In genomic region chr16:49024896-49025295, GRCh38 we compare ENCODE assay signal across 28 cellular contexts.
"Had no signal": no experiment of that assay in that cellular context is flagged by ENCODE, and none has a peak within 500 bp of the region (broad histone marks: within the 10 kb centered on the region; RNA-seq: fewer than 3 reads in every experiment).

No MANE protein-coding gene starts in this region.

- H3K27ac ChIP-seq: VCaP had no signal

- DNase-seq: activated B cell treated with CpG ODN at 0.5 μM for 24 hours; activated CD4-positive, alpha-beta memory T cell treated with anti-CD3 and anti-CD28 coated beads, Interleukin-2, amount 10 ng/mL, durations not matched to agents 7 days and 5 days; activated CD4-positive, alpha-beta T cell treated with anti-CD3 and anti-CD28 coated beads for 1 hour; activated CD4-positive, alpha-beta T cell treated with anti-CD3 and anti-CD28 coated beads for 48 hours; activated CD8-positive, alpha-beta memory T cell treated with anti-CD3 and anti-CD28 coated beads for 24 hours; activated CD8-positive, alpha-beta memory T cell treated with anti-CD3 and anti-CD28 coated beads, Interleukin-2, amount 10 ng/mL, durations not matched to agents 7 days and 5 days; activated CD8-positive, alpha-beta memory T cell treated with anti-CD3 and anti-CD28 coated beads, Interleukin-2, amount 50 U/mL, for 48 hours; activated effector memory CD4-positive, alpha-beta T cell treated with Interleukin-2 at 50 U/mL for 16 hours; activated naive CD4-positive, alpha-beta T cell treated with anti-CD3 and anti-CD28 coated beads, Interleukin-2, amount 10 ng/mL, durations not matched to agents 7 days and 5 days; activated naive CD8-positive, alpha-beta T cell treated with anti-CD3 and anti-CD28 coated beads, Interleukin-2, amount 50 U/mL, for 24 hours; activated T-cell treated with anti-CD3 and anti-CD28 coated beads, Interleukin-2, amount 50 U/mL, for 48 hours; anterior cingulate cortex; Kasumi-1; KG1; MM.1S; MV-4-11; NCI-H1092; NCI-H1436 treated with DMSO at 0.1 percent for 48 hours; NCI-H1694 treated with DMSO at 0.1 percent for 48 hours; NCI-H2029; NCI-H345; NCI-H524 treated with DMSO at 0.1 percent for 48 hours; SW 1271; T-helper 1 cell; T-helper 2 cell; T-helper 9 cell had no signal

- ATAC-seq: activated CD8-positive, alpha-beta memory T cell treated with anti-CD3 and anti-CD28 coated beads, Interleukin-2, amount 10 ng/mL, durations not matched to agents 7 days and 5 days; activated naive CD8-positive, alpha-beta T cell treated with anti-CD3 and anti-CD28 coated beads, Interleukin-2, amount 50 U/mL, for 24 hours; Panc1 had no signal
